29 cellular contexts compared by ENCODE assay signal in the genomic region with DNA sequence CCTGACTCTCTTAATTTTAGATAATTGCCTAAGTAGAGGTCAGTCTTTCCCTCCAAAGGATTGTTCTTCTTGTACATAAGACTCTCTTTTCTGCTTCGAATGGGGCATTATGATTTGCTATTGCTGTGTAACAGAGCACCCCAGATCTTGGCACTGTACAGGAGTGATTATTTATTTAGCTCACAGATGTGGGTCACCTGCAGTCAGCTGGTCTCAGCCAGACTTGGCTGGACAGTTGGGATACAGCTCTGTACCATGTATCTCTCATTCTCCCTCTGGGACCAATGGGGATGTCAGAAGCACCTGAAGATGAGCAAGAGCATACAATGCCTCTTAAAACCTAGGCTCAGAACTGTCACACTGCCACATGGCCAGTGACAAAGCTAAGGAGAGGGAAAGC.
"Had no signal": no experiment of that assay in that cellular context is flagged by ENCODE, and none has a peak within 500 bp of the region (broad histone marks: within the 10 kb centered on the region; RNA-seq: fewer than 3 reads in every experiment).

No MANE protein-coding gene starts in this region.

- H3K9ac ChIP-seq: neural progenitor cell, parathyroid adenoma had no signal

- H3K27ac ChIP-seq: neural progenitor cell, ovary, parathyroid adenoma, psoas muscle, skin epidermis, spleen, suprapubic skin, testis, tibial artery, transverse colon, upper lobe of right lung, vagina had no signal

- H3K36me3 ChIP-seq: neural progenitor cell, ovary, spleen, suprapubic skin, tibial artery, transverse colon, upper lobe of right lung, vagina had no signal

- ATAC-seq: naive thymus-derived CD4-positive, alpha-beta T cell; natural killer cell; psoas muscle; right cardiac atrium; sciatic nerve; stimulated activated memory B cell treated with anti-CD40 and anti-IgM and Interleukin-4, amounts not matched to agents 10 μg/mL and 1 μg/mL and 100 μg/mL, for 72 hours; stimulated activated naive CD8-positive, alpha-beta T cell treated with anti-CD3 and anti-CD28 coated beads, Interleukin-15, amount 100 ng/mL, for 72 hours; stimulated activated naive CD8-positive, alpha-beta T cell treated with anti-CD3 and anti-CD28 coated beads, Interleukin-15, Interleukin-2, amounts not matched to agents 100 U/mL and 50 U/mL, for 24 hours; upper lobe of right lung had no signal

- DNase-seq: naive thymus-derived CD4-positive, alpha-beta T cell; natural killer cell; occipital lobe; ovary; posterior cingulate gyrus; psoas muscle; right cardiac atrium; spleen; stimulated activated CD4-positive, alpha-beta T cell treated with anti-CD3 and anti-CD28 coated beads, Interleukin-12 subunit alpha, Interleukin-12 subunit beta, amount 100 ng/mL, for 4 hours; stimulated activated CD4-positive, alpha-beta T cell treated with anti-CD3 and anti-CD28 coated beads, Interleukin-1b, Interleukin-23, amount 100 ng/mL, for 48 hours; stimulated activated CD4-positive, alpha-beta T cell treated with anti-CD3 and anti-CD28 coated beads, Interleukin-4, amount 100 ng/mL, for 1 hour; stimulated activated CD4-positive, alpha-beta T cell treated with anti-CD3 and anti-CD28 coated beads, Interleukin-4, amount 100 ng/mL, for 4 hours; stimulated activated CD8-positive, alpha-beta memory T cell treated with anti-CD3 and anti-CD28 coated beads, Interleukin-4, amount 100 ng/mL, for 48 hours; stimulated activated naive CD4-positive, alpha-beta T cell; stimulated activated naive CD8-positive, alpha-beta T cell treated with anti-CD3 and anti-CD28 coated beads, Interleukin-15, amount 100 ng/mL, for 72 hours; stimulated activated naive CD8-positive, alpha-beta T cell treated with anti-CD3 and anti-CD28 coated beads, Interleukin-15, Interleukin-2, amounts not matched to agents 100 U/mL and 50 U/mL, for 24 hours; substantia nigra; testis; tibial artery; transverse colon; upper lobe of right lung had no signal

- H3K4me1 ChIP-seq: neural progenitor cell, parathyroid adenoma, psoas muscle, spleen, testis, tibial artery, transverse colon, upper lobe of right lung had no signal

- H2AFZ ChIP-seq: neural progenitor cell, parathyroid adenoma had no signal

- H3K9me3 ChIP-seq: psoas muscle, suprapubic skin, testis, tibial artery, transverse colon, upper lobe of right lung, vagina had no signal

- H3K27me3 ChIP-seq: neural progenitor cell, ovary, spleen, suprapubic skin, testis, transverse colon, upper lobe of right lung, vagina had no signal

- H3K4me2 ChIP-seq: neural progenitor cell, smooth muscle cell had no signal

- H3K4me3 ChIP-seq: neural progenitor cell, ovary, psoas muscle, skin epidermis, smooth muscle cell, spleen, suprapubic skin, testis, tibial artery, transverse colon, upper lobe of right lung, vagina had no signal

- H3K79me2 ChIP-seq: parathyroid adenoma had no signal
